8 cellular contexts compared by ENCODE assay signal in the genomic region with DNA sequence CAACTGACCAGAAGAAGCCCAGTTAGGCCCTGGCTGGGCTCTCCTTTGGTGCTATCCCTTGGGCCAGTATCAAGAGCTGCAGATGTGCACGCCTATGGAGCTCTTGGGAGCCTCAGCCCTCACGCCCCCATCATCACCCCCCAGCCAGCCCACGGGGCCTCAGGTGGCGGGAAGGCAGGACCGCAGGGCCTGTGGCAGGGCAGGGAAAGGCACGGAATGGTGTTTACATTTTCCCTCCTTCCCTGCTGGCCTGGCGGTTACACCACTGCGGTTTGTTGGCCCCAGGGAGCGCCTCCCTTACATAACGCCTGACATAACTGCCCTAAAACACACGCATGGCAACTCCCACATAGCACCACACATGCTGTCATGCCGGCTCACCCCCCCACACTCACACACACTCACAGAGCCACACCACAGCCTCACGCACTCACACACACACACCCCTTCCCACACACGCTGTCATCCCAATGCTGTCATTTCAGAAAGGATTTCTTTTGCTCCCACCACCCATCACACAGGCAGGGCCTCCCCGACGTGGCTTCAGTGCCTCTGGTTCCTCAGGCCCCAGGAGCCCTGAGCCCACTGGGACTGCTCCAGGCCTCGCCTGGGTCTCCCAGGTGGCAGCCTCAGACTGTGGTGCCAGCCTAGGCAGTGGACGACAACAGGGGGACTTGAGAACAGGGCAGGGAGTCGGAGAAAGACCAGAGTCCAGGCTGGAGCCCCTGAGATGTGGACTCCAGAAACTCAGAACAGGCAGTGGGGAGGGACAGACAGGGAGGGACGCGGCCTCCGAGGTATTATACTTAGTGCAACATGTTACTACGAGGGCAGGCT. TPM values are rescaled to one million over a fixed set of nuclear protein-coding genes. Genes with fewer than 3 reads are reported as not detected.
A peak's percentile ranks its signal among the peaks of the same experiment; 100 is the strongest.
DNase-seq lines count a peak whose midpoint lies in the region; ATAC-seq and TF ChIP-seq lines count a peak whose summit lies in the region.

No MANE protein-coding gene starts in this region.

- TF ChIP-seq CTCF in lower leg skin (IDR thresholded peaks at IDR 0.05), result peak in 1 of 3 donors; percentile 27

- CTCF ChIA-PET in activated CD4-positive, alpha-beta T cell treated with anti-CD3 and anti-CD28 coated beads for 36 hours (lab: Charles Lee), result interaction anchor here (0.6 to 1.0 kb wide), 3 partner anchors 22 to 878 kb away, joined by 3 read pairs; no protein-coding TSS in a partner anchor

- POLR2A ChIA-PET in activated CD4-positive, alpha-beta T cell treated with anti-CD3 and anti-CD28 coated beads for 36 hours (lab: Charles Lee), result interaction anchor here (0.6 kb wide), 1 partner anchor 331 kb away, joined by 3 read pairs; no protein-coding TSS in a partner anchor

- intact Hi-C loops in activated CD4-positive, alpha-beta T cell treated with anti-CD3 and anti-CD28 coated beads for 36 hours (cut with DNase I, micrococcal nuclease), result no loop called here
- intact Hi-C loops in lower leg skin (cut with DNase I; ENCODE audit: low total_unique reads), result no loop called here

- H3K9me3 ChIP-seq in thymus (ENCODE audit: control insufficient read depth), result no peaks in the 10 kb centered on the region

- H3K4me1 ChIP-seq in thymus (ENCODE audit: control insufficient read depth, insufficient read depth, low read length), result peaks cover 29% of the 10 kb centered on the region

- peaks cover 24% of the 10 kb centered on the region for H3K4me1 Mint-ChIP-seq in activated CD4-positive, alpha-beta T cell treated with anti-CD3 and anti-CD28 coated beads for 36 hours
- peaks cover 25% of the 10 kb centered on the region for H3K4me1 Mint-ChIP-seq in activated naive CD8-positive, alpha-beta T cell treated with anti-CD3 and anti-CD28 coated beads for 36 hours

- H3K27ac Mint-ChIP-seq in activated CD4-positive, alpha-beta T cell treated with anti-CD3 and anti-CD28 coated beads for 36 hours, result peak overlapping the region; percentile 63
- no peak overlapping the region for H3K27ac Mint-ChIP-seq in activated naive CD8-positive, alpha-beta T cell treated with anti-CD3 and anti-CD28 coated beads for 36 hours

- TF ChIP-seq POLR2A in lower leg skin (IDR thresholded peaks at IDR 0.05), result no peak

- H3K36me3 ChIP-seq in thymus (ENCODE audit: control insufficient read depth, insufficient read depth), result peaks cover 3% of the 10 kb centered on the region

- H3K27me3 ChIP-seq in thymus (ENCODE audit: control insufficient read depth, insufficient read depth), result no peaks in the 10 kb centered on the region

- WGBS in lower leg skin, 2 donors, result 36 to 39% methylated on average over 23 of the region's 23 CpGs
- WGBS in thymus, result 40% methylated on average over 23 of the region's 23 CpGs

- peak; percentile 77 for DNase-seq in activated CD4-positive, alpha-beta T cell treated with anti-CD3 and anti-CD28 coated beads for 36 hours
- DNase-seq in activated CD4-positive, alpha-beta T cell treated with anti-CD3 and anti-CD28 coated beads, Interleukin-2, amount 50 U/mL, for 1 hour, result no peak
- DNase-seq in activated naive CD8-positive, alpha-beta T cell treated with anti-CD3 and anti-CD28 coated beads for 36 hours, result peak; percentile 38
- peak; percentile 54 to 94 for DNase-seq in lower leg skin (ENCODE audit: low spot score in 2 of 2)

- no peaks in the 10 kb centered on the region for H3K9me3 Mint-ChIP-seq in activated CD4-positive, alpha-beta T cell treated with anti-CD3 and anti-CD28 coated beads for 36 hours (ENCODE audit: low read depth)
- H3K9me3 Mint-ChIP-seq in activated naive CD8-positive, alpha-beta T cell treated with anti-CD3 and anti-CD28 coated beads for 36 hours, result no peaks in the 10 kb centered on the region

- no peaks in the 10 kb centered on the region for H3K36me3 Mint-ChIP-seq in activated CD4-positive, alpha-beta T cell treated with anti-CD3 and anti-CD28 coated beads for 36 hours (ENCODE audit: low read depth)
- H3K36me3 Mint-ChIP-seq in activated naive CD8-positive, alpha-beta T cell treated with anti-CD3 and anti-CD28 coated beads for 36 hours, result no peaks in the 10 kb centered on the region

- peak overlapping the region; percentile 69 for H3K27ac ChIP-seq in thymus (ENCODE audit: low read depth)

- no peak overlapping the region for H3K4me3 ChIP-seq in lower leg skin (ENCODE audit: low read depth, poor library complexity, severe bottlenecking)
- H3K4me3 ChIP-seq in thymus (ENCODE audit: low read length), result no peak overlapping the region

- ATAC-seq in activated CD4-positive, alpha-beta T cell treated with anti-CD3 and anti-CD28 coated beads for 36 hours, result peak; percentile 70
- no peak for ATAC-seq in GM18858 (IDR thresholded peaks at IDR 0.05; ENCODE audit: unreplicated experiment)
- no peak for ATAC-seq in HG03520 (IDR thresholded peaks at IDR 0.05; ENCODE audit: unreplicated experiment)
- ATAC-seq in GM21381 (IDR thresholded peaks at IDR 0.05; ENCODE audit: unreplicated experiment), result no peak

- no peak overlapping the region for H3K4me3 Mint-ChIP-seq in activated CD4-positive, alpha-beta T cell treated with anti-CD3 and anti-CD28 coated beads for 36 hours
- no peak overlapping the region for H3K4me3 Mint-ChIP-seq in activated naive CD8-positive, alpha-beta T cell treated with anti-CD3 and anti-CD28 coated beads for 36 hours

- no peaks in the 10 kb centered on the region for H3K27me3 Mint-ChIP-seq in activated CD4-positive, alpha-beta T cell treated with anti-CD3 and anti-CD28 coated beads for 36 hours
- H3K27me3 Mint-ChIP-seq in activated naive CD8-positive, alpha-beta T cell treated with anti-CD3 and anti-CD28 coated beads for 36 hours, result no peaks in the 10 kb centered on the region

RNA-seq across cellular contexts. Expression of a gene that starts 15.7 kb away (rescaled TPM):
- total RNA-seq in activated CD4-positive, alpha-beta T cell treated with anti-CD3 and anti-CD28 coated beads for 36 hours, result 10 to 100 TPM; 74.4 to 77.7 TPM
- 10 to 100 TPM; 58.2 to 58.4 TPM for total RNA-seq in activated naive CD8-positive, alpha-beta T cell treated with anti-CD3 and anti-CD28 coated beads for 36 hours
- 100 to 1,000 TPM; 137 to 329 (median 147) TPM for total RNA-seq in lower leg skin
- polyA plus RNA-seq in thymus, result 412 TPM
